ENCODE assay signal across 8 cellular contexts in the genomic region with DNA sequence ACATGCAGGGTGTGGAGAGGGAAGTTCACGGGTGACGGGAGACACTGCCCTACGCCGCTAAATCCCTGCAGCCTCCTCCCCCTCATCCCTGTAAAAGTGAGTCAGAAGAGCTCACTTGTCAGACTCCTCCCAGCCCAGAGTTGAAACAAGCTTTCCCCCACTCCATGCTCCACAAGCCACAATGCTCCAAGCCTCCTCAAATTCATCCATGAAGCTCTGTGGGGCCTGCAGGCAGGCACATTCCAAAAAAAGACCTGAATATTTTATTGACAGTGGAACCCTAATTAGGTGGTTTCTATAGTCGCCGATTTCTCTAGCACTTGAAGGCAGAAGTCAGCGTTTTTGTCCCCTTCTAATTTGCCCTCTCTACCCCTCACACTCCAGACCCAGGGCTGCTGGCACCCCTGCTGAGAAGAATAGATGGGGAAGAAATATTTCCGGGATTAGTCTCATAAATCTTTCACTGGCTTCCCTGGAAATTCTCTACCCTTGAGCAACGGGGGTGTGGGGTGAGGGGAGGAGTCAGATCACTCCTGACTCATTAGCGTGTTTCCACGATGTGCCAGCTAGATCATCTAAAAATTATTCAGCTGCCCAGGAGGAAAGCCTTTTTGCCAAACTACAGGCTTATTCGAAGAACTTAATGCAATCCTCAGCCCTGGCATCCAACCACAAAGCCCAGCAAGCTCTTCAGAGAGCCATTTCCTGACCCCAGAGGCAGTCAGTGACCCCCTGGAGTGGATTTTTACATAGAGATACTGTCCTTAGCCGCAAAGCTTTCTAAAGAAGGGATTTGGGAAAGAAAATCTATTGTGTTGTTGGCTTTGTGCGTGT.
DNase-seq lines count a peak whose midpoint lies in the region; ATAC-seq and TF ChIP-seq lines count a peak whose summit lies in the region.

No MANE protein-coding gene starts in this region.

- TF ChIP-seq CTCF in PC-3 (conservative IDR thresholded peaks at IDR 0.05; ENCODE audit: low read depth, low read length), result no peak

- H3K4me2 ChIP-seq in PC-3 (ENCODE audit: low read length), result peak overlapping the region; percentile 79

- H3K4me1 ChIP-seq in PC-3 (ENCODE audit: insufficient read depth, low read length), result peaks cover 52% of the 10 kb centered on the region

- ATAC-seq in PC-3, result peak; percentile 85
- ATAC-seq in GM19452 (IDR thresholded peaks at IDR 0.05; ENCODE audit: unreplicated experiment), result no peak

- no TSS peak for BruUV-seq in PC-3 (replicated peaks; lab: Mats Ljungman, UMichigan)

- H3K27me3 ChIP-seq in PC-3 (ENCODE audit: low read length), result no peaks in the 10 kb centered on the region

- H3K9me2 ChIP-seq in PC-3 (replicated peaks; ENCODE audit: low read length), result no peaks in the 10 kb centered on the region

- peak overlapping the region; percentile 94 for H3K27ac ChIP-seq in PC-3 (ENCODE audit: low read length)

- no peaks in the 10 kb centered on the region for H3K36me3 ChIP-seq in PC-3 (ENCODE audit: low read depth, low read length)

- POLR2A ChIA-PET in PC-3 (lab: Charles Lee; ENCODE audit: unreplicated experiment), result interaction anchor here (0.7 to 1.0 kb wide), 2 partner anchors 21 to 97 kb away, joined by 3 read pairs; a partner anchor contains a TSS

- H3F3A ChIP-seq in PC-3 (ENCODE audit: low read length, unreplicated experiment), result peaks cover 10% of the 10 kb centered on the region

- H3K9ac ChIP-seq in PC-3 (ENCODE audit: low read length), result peak overlapping the region; percentile 58

- H3K9me3 ChIP-seq in PC-3 (ENCODE audit: low read length), result no peaks in the 10 kb centered on the region

- peak overlapping the region; percentile 49 for H3K4me3 ChIP-seq in PC-3 (ENCODE audit: low read length)

- peak overlapping the region; percentile 56 for H2AFZ ChIP-seq in PC-3 (ENCODE audit: low read length)

- DNase-seq in HCEC 1CT (peak; percentile 94), PC-3 (peak; percentile 92), fibroblast of peridontal ligament (ENCODE audit: extremely low read depth) (peak; percentile 85), retina (peak; percentile 66), COLO668 (lab: John Stamatoyannopoulos, UW; ENCODE audit: unreplicated experiment) (no peak)
- no peak for DNase-seq in effector CD8-positive, alpha-beta T cell (lab: John Stamatoyannopoulos, UW)
- DNase-seq in stimulated activated CD4-positive, alpha-beta T cell treated with anti-CD3 and anti-CD28 coated beads, Interleukin-2, amount 100 ng/mL, for 48 hours, result no peak

- H4K20me1 ChIP-seq in PC-3 (ENCODE audit: low read length), result no peaks in the 10 kb centered on the region

- no peaks in the 10 kb centered on the region for H3K79me2 ChIP-seq in PC-3 (ENCODE audit: low read length)

- intact Hi-C loops in PC-3 (cut with micrococcal nuclease), result loop anchor here (1.0 to 5.0 kb wide), 4 partner anchors 88 to 301 kb away; no protein-coding TSS in a partner anchor

- CTCF ChIA-PET in PC-3 (lab: Charles Lee), result interaction anchor here (0.6 to 1.0 kb wide), 3 partner anchors 95 to 447 kb away, joined by 3 to 5 read pairs (median 3); a partner anchor contains a TSS

Comparison
In these comparisons a context has a peak if more than half of its experiments do, and no peak if none do; other contexts are left out.
1. DNase-seq: peak in HCEC 1CT (single experiment), PC-3 (single experiment), fibroblast of peridontal ligament (single experiment) and retina (single experiment); none in effector CD8-positive, alpha-beta T cell (single experiment), COLO668 (single experiment) and stimulated activated CD4-positive, alpha-beta T cell treated with anti-CD3 and anti-CD28 coated beads, Interleukin-2, amount 100 ng/mL, for 48 hours (0 of 2).